19 cellular contexts compared by ENCODE assay signal in the genomic region with DNA sequence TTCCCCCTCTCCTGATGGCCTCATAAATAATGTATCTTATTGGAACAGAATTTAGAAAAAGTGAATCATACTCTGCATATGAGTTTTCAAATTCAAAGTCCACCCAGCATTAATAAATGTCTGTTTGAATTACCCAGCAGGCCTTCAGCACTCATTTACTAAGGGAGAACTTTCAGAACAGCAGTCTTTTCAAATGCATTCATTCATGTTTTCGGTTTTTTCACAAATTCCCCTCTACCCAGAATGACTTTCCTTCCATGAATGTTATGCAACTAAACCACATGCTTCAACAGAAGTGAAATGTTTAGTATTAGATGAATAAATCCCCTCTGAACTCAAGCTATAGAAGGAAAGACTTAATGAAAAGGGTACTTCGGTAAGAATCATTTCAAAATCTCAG.
DNase-seq lines count a peak whose midpoint lies in the region; ATAC-seq and TF ChIP-seq lines count a peak whose summit lies in the region.
"Had no signal": no experiment of that assay in that cellular context is flagged by ENCODE, and none has a peak within 500 bp of the region (broad histone marks: within the 10 kb centered on the region; RNA-seq: fewer than 3 reads in every experiment).

No MANE protein-coding gene starts in this region.

- ATAC-seq in activated naive CD4-positive, alpha-beta T cell treated with anti-CD3 and anti-CD28 coated beads, Interleukin-2, amount 50 U/mL, for 72 hours, result peak; percentile 39

- H3K36me3 ChIP-seq in neutrophil, result peaks cover 31% of the 10 kb centered on the region
- H3K36me3 ChIP-seq: breast epithelium, HAP-1 had no signal

- H3K4me1 ChIP-seq in neutrophil (ENCODE audit: control insufficient read depth in 1 of 2, insufficient read depth in 1 of 2, low read depth in 1 of 2, low read length in 1 of 2), result peaks cover 79 to 81% of the 10 kb centered on the region in 2 experiments
- H3K4me1 ChIP-seq: breast epithelium had no signal

- TF ChIP-seq CTCF in HL-60 (IDR thresholded peaks at IDR 0.05; ENCODE audit: insufficient read depth, low read length) (no peak), neutrophil (IDR thresholded peaks at IDR 0.05) (no peak)

- H3K4me3 ChIP-seq in HL-60 (replicated peaks; ENCODE audit: insufficient read depth, low read length) (no peak overlapping the region), neutrophil (ENCODE audit: low read depth in 1 of 2, low read length in 1 of 2) (peak overlapping the region in 1 of 2 experiments; percentile 4)
- H3K4me3 ChIP-seq: breast epithelium, HAP-1, PC-9, suprapubic skin had no signal

- H3K9me3 Mint-ChIP-seq in activated T-cell treated with anti-CD3 and anti-CD28 coated beads, Interleukin-2, amount 50 U/mL, for 24 hours, result no peaks in the 10 kb centered on the region
- H3K9me3 Mint-ChIP-seq in activated naive CD4-positive, alpha-beta T cell treated with anti-CD3 and anti-CD28 coated beads, Interleukin-2, amount 50 U/mL, for 72 hours, result no peaks in the 10 kb centered on the region
- H3K9me3 Mint-ChIP-seq: mesothelial cell of epicardium had no signal

- peaks cover 81% of the 10 kb centered on the region for H3K36me3 Mint-ChIP-seq in activated T-cell treated with anti-CD3 and anti-CD28 coated beads, Interleukin-2, amount 50 U/mL, for 24 hours (ENCODE audit: low read depth)
- H3K36me3 Mint-ChIP-seq in activated naive CD4-positive, alpha-beta T cell treated with anti-CD3 and anti-CD28 coated beads, Interleukin-2, amount 50 U/mL, for 72 hours, result peaks cover 6 to 30% of the 10 kb centered on the region in 2 donors
- H3K36me3 Mint-ChIP-seq: mesothelial cell of epicardium had no signal

- peak overlapping the region; percentile 90 for H3K27ac Mint-ChIP-seq in activated T-cell treated with anti-CD3 and anti-CD28 coated beads, Interleukin-2, amount 50 U/mL, for 24 hours
- peak overlapping the region; percentile 22 to 55 for H3K27ac Mint-ChIP-seq in activated naive CD4-positive, alpha-beta T cell treated with anti-CD3 and anti-CD28 coated beads, Interleukin-2, amount 50 U/mL, for 72 hours
- H3K27ac Mint-ChIP-seq: mesothelial cell of epicardium had no signal

- H3K27me3 Mint-ChIP-seq in activated T-cell treated with anti-CD3 and anti-CD28 coated beads, Interleukin-2, amount 50 U/mL, for 24 hours, result no peaks in the 10 kb centered on the region

- H3K9me3 ChIP-seq in neutrophil, result no peaks in the 10 kb centered on the region
- H3K9me3 ChIP-seq: breast epithelium, HAP-1, suprapubic skin had no signal

- H3K4me3 Mint-ChIP-seq in activated T-cell treated with anti-CD3 and anti-CD28 coated beads, Interleukin-2, amount 50 U/mL, for 24 hours, result peak overlapping the region; percentile 50
- H3K4me3 Mint-ChIP-seq: mesothelial cell of epicardium had no signal

- DNase-seq in activated T-cell treated with anti-CD3 and anti-CD28 coated beads, Interleukin-2, amount 50 U/mL, for 24 hours, result no peak
- no peak for DNase-seq in activated T-cell treated with anti-CD3 and anti-CD28 coated beads, Interleukin-2, amount 50 U/mL, for 48 hours
- DNase-seq in HL-60 (ENCODE audit: low read depth in 1 of 2, low spot score in 1 of 2) (no peak), globus pallidus (ENCODE audit: low spot score) (no peak)
- DNase-seq in activated naive CD4-positive, alpha-beta T cell treated with anti-CD3 and anti-CD28 coated beads, Interleukin-2, amount 50 U/mL, for 72 hours (ENCODE audit: low spot score in 2 of 2), result no peak
- no peak for DNase-seq in stimulated activated CD8-positive, alpha-beta memory T cell treated with anti-CD3 and anti-CD28 coated beads, Interleukin-4, amount 100 ng/mL, for 48 hours
- no peak for DNase-seq in stimulated activated CD4-positive, alpha-beta T cell treated with anti-CD3 and anti-CD28 coated beads, Interleukin-4, amount 100 ng/mL, for 24 hours
- DNase-seq: activated CD4-positive, alpha-beta T cell treated with anti-CD3 and anti-CD28 coated beads for 1 hour; activated effector memory CD4-positive, alpha-beta T cell treated with Interleukin-2 at 50 U/mL for 16 hours; DMS 273 treated with DMSO at 0.1 percent for 48 hours; foreskin melanocyte; KBM-7; NCI-H1436; PC-9 had no signal

- peaks cover 76% of the 10 kb centered on the region for H3K4me1 Mint-ChIP-seq in activated T-cell treated with anti-CD3 and anti-CD28 coated beads, Interleukin-2, amount 50 U/mL, for 24 hours (ENCODE audit: low read depth)

- H3K27me3 ChIP-seq in HL-60 (ENCODE audit: insufficient read depth, poor library complexity, severe bottlenecking), result no peaks in the 10 kb centered on the region
- no peaks in the 10 kb centered on the region for H3K27me3 ChIP-seq in neutrophil
- H3K27me3 ChIP-seq: breast epithelium, suprapubic skin had no signal

- peak overlapping the region; percentile 43 for H3K27ac ChIP-seq in HL-60 (replicated peaks)
- H3K27ac ChIP-seq in neutrophil, result peak overlapping the region; percentile 76
- H3K27ac ChIP-seq: breast epithelium, PC-9, suprapubic skin had no signal
